ENCODE assay signal across 34 cellular contexts in genomic region chr5:151228986-151229385, GRCh38.
"Had no signal": no experiment of that assay in that cellular context is flagged by ENCODE, and none has a peak within 500 bp of the region (broad histone marks: within the 10 kb centered on the region; RNA-seq: fewer than 3 reads in every experiment).

No MANE protein-coding gene starts in this region.

- H3K4me3 Mint-ChIP-seq: activated B cell treated with CpG ODN at 0.5 μM for 24 hours; activated CD4-positive, alpha-beta memory T cell treated with anti-CD3 and anti-CD28 coated beads for 36 hours; activated CD4-positive, alpha-beta T cell treated with anti-CD3 and anti-CD28 coated beads, Interleukin-2, amount 10 ng/mL, durations not matched to agents 24 days and 14 days; activated CD8-positive, alpha-beta memory T cell treated with anti-CD3 and anti-CD28 coated beads, Interleukin-2, amount 10 ng/mL, durations not matched to agents 7 days and 5 days; activated CD8-positive, alpha-beta T cell treated with anti-CD3 and anti-CD28 coated beads, Interleukin-2, amount 10 ng/mL, durations not matched to agents 7 days and 5 days; activated naive CD4-positive, alpha-beta T cell treated with anti-CD3 and anti-CD28 coated beads, Interleukin-2, amount 10 ng/mL, durations not matched to agents 7 days and 5 days; activated naive CD4-positive, alpha-beta T cell treated with anti-CD3 and anti-CD28 coated beads, Interleukin-2, amount 50 U/mL, for 24 hours; activated naive CD8-positive, alpha-beta T cell; activated naive CD8-positive, alpha-beta T cell treated with anti-CD3 and anti-CD28 coated beads, Interleukin-2, amount 10 ng/mL, durations not matched to agents 7 days and 5 days; activated naive CD8-positive, alpha-beta T cell treated with anti-CD3 and anti-CD28 coated beads, Interleukin-2, amount 50 U/mL, for 24 hours; activated T-cell treated with anti-CD3 and anti-CD28 coated beads, Interleukin-2, amount 50 U/mL, for 24 hours; T-helper 1 cell treated with Interleukin-12 subunit alpha and Interleukin-12 subunit beta and Interleukin-4 antibody, amounts not matched to agents 30 μg/mL and 1 μg/mL, for 36 hours; T-helper 2 cell treated with Interferon-gamma antibody and Interleukin-4, amounts not matched to agents 5 μg/mL and 100 μg/mL, for 36 hours had no signal

- H3K4me3 ChIP-seq: body of pancreas, breast epithelium had no signal

- ATAC-seq: activated CD8-positive, alpha-beta memory T cell treated with anti-CD3 and anti-CD28 coated beads, Interleukin-2, amount 10 ng/mL, durations not matched to agents 7 days and 5 days; activated CD8-positive, alpha-beta T cell treated with anti-CD3 and anti-CD28 coated beads, Interleukin-2, amount 10 ng/mL, durations not matched to agents 7 days and 5 days; activated naive CD8-positive, alpha-beta T cell treated with anti-CD3 and anti-CD28 coated beads, Interleukin-2, amount 50 U/mL, for 24 hours; body of pancreas had no signal

- H3K27ac ChIP-seq: body of pancreas, brain microvascular endothelial cell, VCaP had no signal

- H3K9me3 Mint-ChIP-seq: activated B cell treated with CpG ODN at 0.5 μM for 24 hours; activated CD4-positive, alpha-beta memory T cell treated with anti-CD3 and anti-CD28 coated beads for 36 hours; activated CD4-positive, alpha-beta T cell treated with anti-CD3 and anti-CD28 coated beads, Interleukin-2, amount 10 ng/mL, durations not matched to agents 24 days and 14 days; activated naive CD4-positive, alpha-beta T cell treated with anti-CD3 and anti-CD28 coated beads, Interleukin-2, amount 10 ng/mL, durations not matched to agents 7 days and 5 days; activated naive CD4-positive, alpha-beta T cell treated with anti-CD3 and anti-CD28 coated beads, Interleukin-2, amount 50 U/mL, for 24 hours; activated naive CD8-positive, alpha-beta T cell treated with anti-CD3 and anti-CD28 coated beads, Interleukin-2, amount 10 ng/mL, durations not matched to agents 7 days and 5 days; activated naive CD8-positive, alpha-beta T cell treated with anti-CD3 and anti-CD28 coated beads, Interleukin-2, amount 50 U/mL, for 24 hours; activated T-cell treated with anti-CD3 and anti-CD28 coated beads, Interleukin-2, amount 50 U/mL, for 24 hours; activated T-helper 2 cell treated with anti-CD3 and anti-CD28 coated beads, Interferon-gamma antibody, Interleukin-2, Interleukin-4, amounts not matched to agents 10 μg/mL and 5 μg/mL and 100 μg/mL, durations not matched to agents 14 hours and 24 hours and 36 hours; T-helper 1 cell treated with Interleukin-12 subunit alpha and Interleukin-12 subunit beta and Interleukin-4 antibody, amounts not matched to agents 30 μg/mL and 1 μg/mL, for 36 hours; T-helper 2 cell treated with Interferon-gamma antibody and Interleukin-4, amounts not matched to agents 5 μg/mL and 100 μg/mL, for 36 hours had no signal

- DNase-seq: activated B cell treated with CpG ODN at 0.5 μM for 24 hours; activated CD4-positive, alpha-beta memory T cell treated with anti-CD3 and anti-CD28 coated beads for 36 hours; activated CD4-positive, alpha-beta T cell treated with anti-CD3 and anti-CD28 coated beads for 4 hours; activated CD4-positive, alpha-beta T cell treated with anti-CD3 and anti-CD28 coated beads, Interleukin-2, amount 10 ng/mL, durations not matched to agents 24 days and 14 days; activated CD4-positive, alpha-beta T cell treated with anti-CD3 and anti-CD28 coated beads, Interleukin-2, amount 50 U/mL, for 1 hour; activated CD4-positive, alpha-beta T cell treated with anti-CD3 and anti-CD28 coated beads, Interleukin-2, amount 50 U/mL, for 4 hours; activated CD4-positive, CD25-positive, alpha-beta regulatory T cell treated with anti-CD3 and anti-CD28 coated beads, Interleukin-2, amount 50 U/mL, for 72 hours; activated CD8-positive, alpha-beta memory T cell treated with anti-CD3 and anti-CD28 coated beads for 24 hours; activated CD8-positive, alpha-beta memory T cell treated with anti-CD3 and anti-CD28 coated beads, Interleukin-2, amount 10 ng/mL, durations not matched to agents 7 days and 5 days; activated CD8-positive, alpha-beta memory T cell treated with anti-CD3 and anti-CD28 coated beads, Interleukin-2, amount 50 U/mL, for 48 hours; activated CD8-positive, alpha-beta T cell treated with anti-CD3 and anti-CD28 coated beads, Interleukin-2, amount 10 ng/mL, durations not matched to agents 7 days and 5 days; activated effector memory CD4-positive, alpha-beta T cell treated with Interleukin-2 at 50 U/mL for 16 hours; activated gamma-delta T cell; activated naive CD4-positive, alpha-beta T cell treated with anti-CD3 and anti-CD28 coated beads, Interleukin-2, amount 10 ng/mL, durations not matched to agents 7 days and 5 days; activated naive CD4-positive, alpha-beta T cell treated with Interleukin-2 at 50 U/mL for 16 hours; activated naive CD8-positive, alpha-beta T cell treated with anti-CD3 and anti-CD28 coated beads, Interleukin-2, amount 10 ng/mL, durations not matched to agents 7 days and 5 days; activated naive CD8-positive, alpha-beta T cell treated with anti-CD3 and anti-CD28 coated beads, Interleukin-2, amount 50 U/mL, for 24 hours; activated T-cell treated with anti-CD3 and anti-CD28 coated beads, Interleukin-2, amount 50 U/mL, for 24 hours; activated T-cell treated with anti-CD3 and anti-CD28 coated beads, Interleukin-2, amount 50 U/mL, for 48 hours; amniotic stem cell; aorta; body of pancreas; brain microvascular endothelial cell; central memory CD4-positive, alpha-beta T cell; T-helper 1 cell; T-helper 2 cell; T-helper 9 cell had no signal

- H3K27me3 Mint-ChIP-seq: activated B cell treated with CpG ODN at 0.5 μM for 24 hours; activated CD4-positive, alpha-beta memory T cell treated with anti-CD3 and anti-CD28 coated beads for 36 hours; activated CD4-positive, alpha-beta T cell treated with anti-CD3 and anti-CD28 coated beads, Interleukin-2, amount 10 ng/mL, durations not matched to agents 24 days and 14 days; activated CD8-positive, alpha-beta memory T cell treated with anti-CD3 and anti-CD28 coated beads, Interleukin-2, amount 10 ng/mL, durations not matched to agents 7 days and 5 days; activated naive CD4-positive, alpha-beta T cell treated with anti-CD3 and anti-CD28 coated beads, Interleukin-2, amount 50 U/mL, for 24 hours; activated naive CD8-positive, alpha-beta T cell; activated naive CD8-positive, alpha-beta T cell treated with anti-CD3 and anti-CD28 coated beads, Interleukin-2, amount 10 ng/mL, durations not matched to agents 7 days and 5 days; activated naive CD8-positive, alpha-beta T cell treated with anti-CD3 and anti-CD28 coated beads, Interleukin-2, amount 50 U/mL, for 24 hours; activated T-cell treated with anti-CD3 and anti-CD28 coated beads, Interleukin-2, amount 50 U/mL, for 24 hours had no signal

- H3K9me3 ChIP-seq: body of pancreas, breast epithelium had no signal

- H3K27ac Mint-ChIP-seq: activated B cell treated with CpG ODN at 0.5 μM for 24 hours; activated CD4-positive, alpha-beta memory T cell treated with anti-CD3 and anti-CD28 coated beads for 36 hours; activated CD4-positive, alpha-beta T cell treated with anti-CD3 and anti-CD28 coated beads, Interleukin-2, amount 10 ng/mL, durations not matched to agents 24 days and 14 days; activated CD8-positive, alpha-beta memory T cell treated with anti-CD3 and anti-CD28 coated beads, Interleukin-2, amount 10 ng/mL, durations not matched to agents 7 days and 5 days; activated CD8-positive, alpha-beta T cell treated with anti-CD3 and anti-CD28 coated beads, Interleukin-2, amount 10 ng/mL, durations not matched to agents 7 days and 5 days; activated naive CD4-positive, alpha-beta T cell treated with anti-CD3 and anti-CD28 coated beads, Interleukin-2, amount 10 ng/mL, durations not matched to agents 7 days and 5 days; activated naive CD4-positive, alpha-beta T cell treated with anti-CD3 and anti-CD28 coated beads, Interleukin-2, amount 50 U/mL, for 24 hours; activated naive CD8-positive, alpha-beta T cell; activated naive CD8-positive, alpha-beta T cell treated with anti-CD3 and anti-CD28 coated beads, Interleukin-2, amount 10 ng/mL, durations not matched to agents 7 days and 5 days; activated naive CD8-positive, alpha-beta T cell treated with anti-CD3 and anti-CD28 coated beads, Interleukin-2, amount 50 U/mL, for 24 hours; activated T-cell treated with anti-CD3 and anti-CD28 coated beads, Interleukin-2, amount 50 U/mL, for 24 hours; activated T-helper 2 cell treated with anti-CD3 and anti-CD28 coated beads, Interferon-gamma antibody, Interleukin-2, Interleukin-4, amounts not matched to agents 10 μg/mL and 5 μg/mL and 100 μg/mL, durations not matched to agents 14 hours and 24 hours and 36 hours; T-helper 1 cell treated with Interleukin-12 subunit alpha and Interleukin-12 subunit beta and Interleukin-4 antibody, amounts not matched to agents 30 μg/mL and 1 μg/mL, for 36 hours; T-helper 2 cell treated with Interferon-gamma antibody and Interleukin-4, amounts not matched to agents 5 μg/mL and 100 μg/mL, for 36 hours had no signal

- H3K36me3 ChIP-seq: brain microvascular endothelial cell, breast epithelium had no signal

- H3K36me3 Mint-ChIP-seq: activated CD4-positive, alpha-beta memory T cell treated with anti-CD3 and anti-CD28 coated beads for 36 hours; activated naive CD4-positive, alpha-beta T cell treated with anti-CD3 and anti-CD28 coated beads, Interleukin-2, amount 10 ng/mL, durations not matched to agents 7 days and 5 days; activated naive CD4-positive, alpha-beta T cell treated with anti-CD3 and anti-CD28 coated beads, Interleukin-2, amount 50 U/mL, for 24 hours had no signal

- H3K27me3 ChIP-seq: body of pancreas, breast epithelium had no signal
